ENCODE assay signal across 8 cellular contexts in the genomic region with DNA sequence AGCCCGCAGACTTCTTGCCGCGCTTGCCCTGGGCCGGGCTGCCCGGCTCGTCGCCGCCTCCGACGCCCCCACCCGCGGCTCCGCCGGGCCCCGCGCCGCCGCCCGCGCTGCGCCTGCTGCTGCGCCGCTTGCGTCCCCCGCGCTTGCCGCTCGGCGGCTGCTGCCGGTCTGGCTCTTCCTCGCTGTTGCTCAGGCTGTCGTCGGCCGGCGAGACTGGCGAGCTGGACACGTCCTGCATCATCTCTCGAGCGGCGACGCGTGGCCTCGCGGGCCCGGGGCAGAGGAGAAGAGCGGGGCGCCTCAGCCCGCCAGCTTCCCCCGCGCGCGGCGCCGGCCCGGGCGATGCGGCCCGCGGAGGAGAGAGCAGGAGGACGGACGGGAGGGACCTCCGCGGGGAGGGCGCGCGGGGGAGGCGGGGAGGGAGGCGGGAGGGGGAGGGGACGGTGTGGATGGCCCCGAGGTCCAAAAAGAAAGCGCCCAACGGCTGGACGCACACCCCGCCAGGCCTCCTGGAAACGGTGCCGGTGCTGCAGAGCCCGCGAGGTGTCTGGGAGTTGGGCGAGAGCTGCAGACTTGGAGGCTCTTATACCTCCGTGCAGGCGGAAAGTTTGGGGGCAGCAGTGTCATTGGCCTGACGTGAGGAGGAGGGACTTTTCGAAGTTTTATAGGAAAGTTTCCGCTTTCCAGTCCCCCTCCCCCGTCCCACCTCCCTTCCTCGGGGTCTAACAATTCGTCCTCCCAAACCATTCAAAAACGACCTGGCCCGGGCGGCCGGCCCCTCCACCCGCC. TPM values are rescaled to one million over a fixed set of nuclear protein-coding genes. Genes with fewer than 3 reads are reported as not detected.
DNase-seq lines count a peak whose midpoint lies in the region; ATAC-seq and TF ChIP-seq lines count a peak whose summit lies in the region.

Gene TWIST1, minus strand, starts transcription at position 556 of the 789 bp plus-strand sequence. Its CDS starts 315 bp downstream, at position 241.

- peak within 1 kb of the TSS; percentile 86 for H3K4me3 Mint-ChIP-seq in neural progenitor cell

- H3K9ac ChIP-seq in neural progenitor cell, result no peak within 1 kb of the TSS

- no peaks in the 10 kb centered on the region for H3K4me1 ChIP-seq in HAP-1
- peaks cover 0 to 37% (median 0%) of the 10 kb centered on the region in 3 donors for H3K4me1 ChIP-seq in esophagus squamous epithelium
- H3K4me1 ChIP-seq in neural progenitor cell, result peaks cover 6% of the 10 kb centered on the region

- H3K4me1 Mint-ChIP-seq in neural progenitor cell, result peaks cover 14% of the 10 kb centered on the region

- peak within 1 kb of the TSS; percentile 70 to 91 (median 84) for H3K27ac ChIP-seq in esophagus squamous epithelium
- H3K27ac ChIP-seq in neural progenitor cell, result no peak within 1 kb of the TSS

- H3K27ac Mint-ChIP-seq in neural progenitor cell, result no peak within 1 kb of the TSS

- H3K4me2 ChIP-seq in neural progenitor cell, result peak within 1 kb of the TSS; percentile 85

- peak in 2 of 4 donors; percentile 49 to 55 for TF ChIP-seq POLR2A in esophagus squamous epithelium (IDR thresholded peaks at IDR 0.05)

- peaks cover 18% of the 10 kb centered on the region for H3F3A ChIP-seq in neural progenitor cell (ENCODE audit: low read depth)

- 0% methylated on average over 1 of the region's 92 CpGs; no CpG with 5 or more reads in 1 of the 2 donors for WGBS in esophagus squamous epithelium, 2 donors

- ATAC-seq in GM18519 (IDR thresholded peaks at IDR 0.05; ENCODE audit: low FRiP score, unreplicated experiment), result no peak

- H3K9me3 Mint-ChIP-seq in neural progenitor cell, result no peaks in the 10 kb centered on the region

- no peaks in the 10 kb centered on the region for H3K36me3 ChIP-seq in HAP-1 (replicated peaks)
- no peaks in the 10 kb centered on the region for H3K36me3 ChIP-seq in esophagus squamous epithelium
- no peaks in the 10 kb centered on the region for H3K36me3 ChIP-seq in neural progenitor cell

- H3K27me3 Mint-ChIP-seq in neural progenitor cell (ENCODE audit: insufficient read depth, low read depth), result peaks cover 63% of the 10 kb centered on the region

- DNase-seq in D341Med (ENCODE audit: low spot score) (peak; percentile 73), HAP-1 (ENCODE audit: low spot score in 2 of 2) (peak; percentile 75 to 87), SK-N-DZ (ENCODE audit: low spot score) (peak; percentile 70), esophagus squamous epithelium (lab: John Stamatoyannopoulos, UW) (no peak), neural progenitor cell (ENCODE audit: low spot score) (peak; percentile 79), NOMO-1 treated with dmso at 0.1 percent for 144 hours (lab: John Stamatoyannopoulos, UW; ENCODE audit: unreplicated experiment) (no peak), nucleus accumbens (lab: John Stamatoyannopoulos, UW) (no peak)

- H3K36me3 Mint-ChIP-seq in neural progenitor cell, result no peaks in the 10 kb centered on the region

- in situ Hi-C loops in HAP-1 (cut with MboI; ENCODE audit: low sequenced_read_pairs), result loop anchor here (25.0 kb wide), 1 partner anchor 320 kb away; no protein-coding TSS in a partner anchor

- no peaks in the 10 kb centered on the region for H3K79me2 ChIP-seq in neural progenitor cell (ENCODE audit: low read depth)

- H3K4me3 ChIP-seq in HAP-1, result peak within 1 kb of the TSS; percentile 71
- H3K4me3 ChIP-seq in esophagus squamous epithelium, result peak within 1 kb of the TSS; percentile 44 to 77 (median 60)
- H3K4me3 ChIP-seq in neural progenitor cell, result peak within 1 kb of the TSS; percentile 53

- H3K9me3 ChIP-seq in HAP-1 (no peaks in the 10 kb centered on the region), esophagus squamous epithelium (no peaks in the 10 kb centered on the region), neural progenitor cell (ENCODE audit: low read depth) (no peaks in the 10 kb centered on the region)

- no peak for TF ChIP-seq CTCF in esophagus squamous epithelium (IDR thresholded peaks at IDR 0.05)
- no peak for TF ChIP-seq CTCF in neural progenitor cell (IDR thresholded peaks at IDR 0.05)

- peaks cover 72% of the 10 kb centered on the region for H4K20me1 ChIP-seq in neural progenitor cell (ENCODE audit: low read depth)

- intact Hi-C loops in esophagus squamous epithelium (cut with DNase I), result no loop called here

- peaks cover 10% of the 10 kb centered on the region for H3K27me3 ChIP-seq in HAP-1 (ENCODE audit: low read depth)
- peaks cover 6 to 99% (median 21%) of the 10 kb centered on the region in 4 donors for H3K27me3 ChIP-seq in esophagus squamous epithelium
- H3K27me3 ChIP-seq in neural progenitor cell, result peaks cover 100% of the 10 kb centered on the region

- peak within 1 kb of the TSS; percentile 81 for H2AFZ ChIP-seq in neural progenitor cell (replicated peaks)

RNA-seq across cellular contexts. Expression of gene TWIST1, which starts in this region (rescaled TPM):
- 129 and 138 TPM in 2 replicates for polyA plus RNA-seq in SK-N-DZ (2014; cell fraction: cytosol; rRNA removed)
- 102 and 142 TPM in 2 replicates for polyA plus RNA-seq in SK-N-DZ (2014; cell fraction: nucleus; rRNA removed)
- 10 to 100 TPM in 1 of 4 donors, 1 to 10 TPM in 2, not detected in 1; 2.5 to 20.0 (median 8.0) TPM for total RNA-seq in esophagus squamous epithelium
- total RNA-seq in neural progenitor cell (ENCODE audit: low replicate concordance), result not detected in 2 replicates

Comparison
In these comparisons a context has a peak if more than half of its experiments do, and no peak if none do; other contexts are left out.
1. Peak in DNase-seq, H3K4me3 ChIP-seq and H3K4me2 ChIP-seq in neural progenitor cell; RNA of the gene not detected or under 1 TPM.
2. DNase-seq: peak in D341Med (single experiment), HAP-1 (2 of 2) and SK-N-DZ (single experiment); none in esophagus squamous epithelium (single experiment), NOMO-1 treated with dmso at 0.1 percent for 144 hours (single experiment) and nucleus accumbens (0 of 56).
3. Peak in every context shown above with its lines, with median percentiles within 50 percentile points of each other: H3K4me3 ChIP-seq.